9 cellular contexts compared by ENCODE assay signal in the genomic region with DNA sequence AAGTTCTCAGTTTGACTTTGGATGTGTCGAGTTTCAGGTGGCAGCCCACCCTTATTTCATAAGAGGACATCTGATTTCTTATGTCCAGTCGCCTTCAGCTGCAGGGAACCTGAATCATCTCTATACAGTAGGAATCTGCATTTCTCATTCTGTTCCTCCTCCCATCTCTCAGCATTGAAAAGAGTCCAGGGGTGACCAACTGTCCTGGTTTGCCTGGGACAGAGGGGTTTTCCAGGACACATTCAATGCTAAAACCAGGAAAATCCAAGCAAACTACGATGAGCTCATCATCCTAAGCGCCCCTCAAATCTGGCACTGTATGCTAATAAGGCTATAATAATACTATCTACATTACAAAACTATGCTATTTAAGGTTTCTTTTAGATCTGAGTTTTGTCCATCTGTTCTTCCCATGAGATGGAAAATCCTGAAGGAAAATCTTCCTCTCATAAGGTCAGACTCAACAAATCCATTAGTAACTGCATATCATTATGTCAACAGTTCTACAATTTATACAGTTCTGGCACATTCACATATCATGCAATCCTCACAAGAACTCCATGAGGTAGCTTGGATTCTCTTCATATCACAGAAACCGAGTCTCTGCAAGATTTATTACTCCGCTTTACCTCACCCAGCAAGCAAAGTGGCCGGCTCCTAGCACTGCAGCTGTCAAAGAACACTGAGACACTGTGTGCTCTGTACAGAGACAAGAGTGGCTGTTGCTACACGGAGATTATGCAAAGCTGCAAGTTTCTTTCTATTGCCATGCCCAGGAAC. TPM values are rescaled to one million over a fixed set of nuclear protein-coding genes. Genes with fewer than 3 reads are reported as not detected.
A peak's percentile ranks its signal among the peaks of the same experiment; 100 is the strongest.
DNase-seq lines count a peak whose midpoint lies in the region; ATAC-seq, FAIRE-seq and TF ChIP-seq lines count a peak whose summit lies in the region.
"Had no signal": no experiment of that assay in that cellular context is flagged by ENCODE, and none has a peak within 500 bp of the region (broad histone marks: within the 10 kb centered on the region; RNA-seq: fewer than 3 reads in every experiment).

No MANE protein-coding gene starts in this region.

- no peak for FAIRE-seq in kidney (lab: Jason Lieb, UNC)

- DNase-seq in NCI-H2081 (lab: John Stamatoyannopoulos, UW) (peak; percentile 17 to 40), NCI-H2081 treated with DMSO at 0.1 percent for 48 hours (lab: John Stamatoyannopoulos, UW) (no peak), amniotic epithelial cell (ENCODE audit: low read depth) (peak; percentile 86), kidney (no peak), mesothelial cell of epicardium (ENCODE audit: low spot score in 2 of 2, unreplicated experiment in 2 of 2) (no peak), NCI-H1048 (lab: John Stamatoyannopoulos, UW) (no peak)
- DNase-seq: activated T-cell treated with anti-CD3 and anti-CD28 coated beads, Interleukin-2, amount 50 U/mL, for 4 hours had no signal

- H3K4me3 ChIP-seq in kidney (ENCODE audit: low read length in 2 of 2) (peak overlapping the region; percentile 88 to 89), stomach smooth muscle (ENCODE audit: low read length in 2 of 2) (peak overlapping the region; percentile 72 to 87)

- peak overlapping the region in 1 of 2 donors; percentile 99 for H3K9ac ChIP-seq in kidney (ENCODE audit: low read length in 2 of 2)
- H3K9ac ChIP-seq in stomach smooth muscle (ENCODE audit: low read length in 2 of 2) = peak overlapping the region; percentile 99 to 100

- H3K27ac Mint-ChIP-seq in mesothelial cell of epicardium = no peak overlapping the region

- TF ChIP-seq CTCF in kidney (IDR thresholded peaks at IDR 0.05; ENCODE audit: borderline replicate concordance, extremely low read depth, insufficient read depth) (no peak), mesothelial cell of epicardium (IDR thresholded peaks at IDR 0.05; ENCODE audit: unreplicated experiment) (no peak)

- no peaks in the 10 kb centered on the region for H3K9me3 ChIP-seq in kidney (ENCODE audit: control insufficient read depth in 1 of 2, low read length in 2 of 2)
- no peaks in the 10 kb centered on the region for H3K9me3 ChIP-seq in stomach smooth muscle (ENCODE audit: control insufficient read depth in 2 of 2, low read length in 2 of 2)

- H3K4me1 Mint-ChIP-seq in mesothelial cell of epicardium = peaks cover 5% of the 10 kb centered on the region

- no peaks in the 10 kb centered on the region for H3K27me3 Mint-ChIP-seq in mesothelial cell of epicardium (ENCODE audit: low read depth)

- H3K9me3 Mint-ChIP-seq in mesothelial cell of epicardium = no peaks in the 10 kb centered on the region
- H3K9me3 Mint-ChIP-seq: activated T-cell treated with anti-CD3 and anti-CD28 coated beads, Interleukin-2, amount 50 U/mL, for 4 hours had no signal

- no peak for ATAC-seq in HG03097 (IDR thresholded peaks at IDR 0.05; ENCODE audit: low FRiP score, unreplicated experiment)
- ATAC-seq: activated T-cell treated with anti-CD3 and anti-CD28 coated beads, Interleukin-2, amount 50 U/mL, for 4 hours had no signal

- H3K4me1 ChIP-seq in kidney (ENCODE audit: control insufficient read depth in 1 of 2, insufficient read depth in 1 of 2, low read depth in 1 of 2, low read length in 2 of 2) (peaks cover 11 to 15% of the 10 kb centered on the region in 2 donors), stomach smooth muscle (ENCODE audit: control insufficient read depth, insufficient read depth, low read length) (peaks cover 25% of the 10 kb centered on the region)

- peak overlapping the region; percentile 99 to 100 for H3K27ac ChIP-seq in kidney (ENCODE audit: low read depth in 2 of 2, low read length in 2 of 2)
- peak overlapping the region; percentile 100 for H3K27ac ChIP-seq in stomach smooth muscle (ENCODE audit: low read length)

- no peaks in the 10 kb centered on the region for H3K36me3 Mint-ChIP-seq in mesothelial cell of epicardium

- intact Hi-C loops in kidney (cut with DNase I) = no loop called here

- H3K36me3 ChIP-seq in kidney (ENCODE audit: control insufficient read depth in 1 of 2, insufficient read depth in 2 of 2, low read length in 2 of 2) (no peaks in the 10 kb centered on the region), stomach smooth muscle (ENCODE audit: control insufficient read depth in 2 of 2, insufficient read depth in 2 of 2, low read length in 2 of 2) (no peaks in the 10 kb centered on the region)

- H3K27me3 ChIP-seq in stomach smooth muscle (ENCODE audit: control insufficient read depth in 1 of 2, insufficient read depth in 2 of 2, low read length in 2 of 2) = no peaks in the 10 kb centered on the region

- H3K4me3 Mint-ChIP-seq in mesothelial cell of epicardium = no peak overlapping the region
- H3K4me3 Mint-ChIP-seq: activated T-cell treated with anti-CD3 and anti-CD28 coated beads, Interleukin-2, amount 50 U/mL, for 4 hours had no signal

RNA-seq across cellular contexts. Expression of a gene that starts 15.6 kb away (rescaled TPM):
- total RNA-seq in kidney (328 TPM), mesothelial cell of epicardium (130 to 134 TPM (median 132 TPM) in 3 replicates)
- 469 TPM for polyA plus RNA-seq in kidney (ENCODE audit: insufficient read depth, low read depth, low replicate concordance)

RNA-seq across cellular contexts. Expression of a gene that starts 49.5 kb away (rescaled TPM):
- total RNA-seq in kidney (27.9 TPM), mesothelial cell of epicardium (38.5 to 42.7 TPM (median 40.8 TPM) in 3 replicates)
- 7.0 TPM for polyA plus RNA-seq in kidney (ENCODE audit: insufficient read depth, low read depth, low replicate concordance)

Comparison
In these comparisons a context has a peak if more than half of its experiments do, and no peak if none do; other contexts are left out.
1. DNase-seq: peak in NCI-H2081 (2 of 2) and amniotic epithelial cell (single experiment); none in NCI-H2081 treated with DMSO at 0.1 percent for 48 hours (single experiment), kidney (single experiment), mesothelial cell of epicardium (0 of 2) and NCI-H1048 (single experiment).